ENCODE assay signal across 8 cellular contexts in the genomic region with DNA sequence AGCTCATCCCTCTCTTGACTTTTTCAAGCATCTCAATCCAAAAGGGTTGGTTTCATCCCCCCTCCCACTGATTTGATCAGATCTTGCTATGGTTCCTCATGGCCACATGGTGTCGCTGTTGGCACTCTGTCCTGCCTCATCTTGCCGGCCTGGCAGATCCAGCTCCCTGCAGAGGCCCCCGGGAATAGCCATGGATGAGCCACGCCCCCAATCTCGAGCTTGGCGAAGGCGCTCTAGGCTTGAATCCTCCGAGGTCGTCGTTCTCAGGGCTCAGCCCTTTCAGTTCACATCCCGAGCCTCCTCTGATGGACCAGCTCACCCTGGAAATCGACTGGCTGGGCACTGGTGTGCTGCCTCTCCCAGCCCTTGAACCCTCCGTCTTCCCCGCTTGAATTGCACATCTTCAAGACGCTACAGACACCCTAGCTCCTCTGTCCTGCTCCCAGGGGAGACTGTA.
A peak's percentile ranks its signal among the peaks of the same experiment; 100 is the strongest.
DNase-seq lines count a peak whose midpoint lies in the region; ATAC-seq, FAIRE-seq and TF ChIP-seq lines count a peak whose summit lies in the region.

No MANE protein-coding gene starts in this region.

- H3K27me3 ChIP-seq in mesenchymal stem cell (ENCODE audit: control insufficient read depth in 1 of 2, insufficient read depth in 1 of 2, low read length in 2 of 2), result peaks cover 0 to 42% of the 10 kb centered on the region in 2 experiments

- H2BK15ac ChIP-seq in mesenchymal stem cell (ENCODE audit: low read depth, poor library complexity, severe bottlenecking), result no peak overlapping the region

- no peaks in the 10 kb centered on the region for H3K79me1 ChIP-seq in mesenchymal stem cell (replicated peaks; ENCODE audit: low read length, poor library complexity, severe bottlenecking)

- peaks cover 3% of the 10 kb centered on the region for H3K4me1 ChIP-seq in mesenchymal stem cell (ENCODE audit: control insufficient read depth, insufficient read depth, low read depth, low read length)

- H2AFZ ChIP-seq in mesenchymal stem cell (ENCODE audit: low read depth, low read length), result no peak overlapping the region

- no peak overlapping the region for H3K4ac ChIP-seq in mesenchymal stem cell (ENCODE audit: low read depth in 1 of 2, low read length in 2 of 2)

- no peak overlapping the region for H2BK5ac ChIP-seq in mesenchymal stem cell (ENCODE audit: low read depth, low read length, poor library complexity, severe bottlenecking)

- TF ChIP-seq POLR2A in GM12891 (IDR thresholded peaks at IDR 0.05; ENCODE audit: low read depth, low read length), result no peak

- no peak overlapping the region for H3K23ac ChIP-seq in mesenchymal stem cell (ENCODE audit: low read length in 2 of 2)

- ATAC-seq in GM21529 (IDR thresholded peaks at IDR 0.05; ENCODE audit: unreplicated experiment), result no peak

- H3K14ac ChIP-seq in mesenchymal stem cell (ENCODE audit: low read length in 2 of 2), result no peak overlapping the region

- 12% methylated on average over 15 of the region's 15 CpGs for WGBS in mesenchymal stem cell

- H3K4me3 ChIP-seq in epithelial cell of proximal tubule (ENCODE audit: low read depth, low read length), result no peak overlapping the region
- peak overlapping the region in 1 of 2 experiments; percentile 73 for H3K4me3 ChIP-seq in mesenchymal stem cell (ENCODE audit: insufficient read depth in 1 of 2, low read depth in 1 of 2, low read length in 2 of 2)

- no peak overlapping the region for H4K8ac ChIP-seq in mesenchymal stem cell (ENCODE audit: low read length)

- H3K9ac ChIP-seq in mesenchymal stem cell (ENCODE audit: low read length), result peak overlapping the region; percentile 59

- H2BK120ac ChIP-seq in mesenchymal stem cell (ENCODE audit: low read depth, low read length), result no peak overlapping the region

- TF ChIP-seq CTCF in epithelial cell of proximal tubule (conservative IDR thresholded peaks at IDR 0.05; ENCODE audit: low read depth, low read length), result peak; percentile 79

- H3K36me3 ChIP-seq in mesenchymal stem cell (ENCODE audit: control insufficient read depth in 1 of 2, insufficient read depth in 2 of 2, low read depth in 1 of 2, low read length in 2 of 2), result no peaks in the 10 kb centered on the region

- peak; percentile 78 for FAIRE-seq in GM12891 (lab: Jason Lieb, UNC)

- no peak overlapping the region for H3K4me2 ChIP-seq in mesenchymal stem cell (ENCODE audit: low read length, poor library complexity, severe bottlenecking)

- H3K27ac ChIP-seq in mesenchymal stem cell (ENCODE audit: low read length, poor library complexity, severe bottlenecking), result no peak overlapping the region

- H2BK12ac ChIP-seq in mesenchymal stem cell (ENCODE audit: low read length in 2 of 2), result no peak overlapping the region

- no peak overlapping the region for H3K18ac ChIP-seq in mesenchymal stem cell (ENCODE audit: low read depth in 1 of 2, low read length in 2 of 2)

- H4K91ac ChIP-seq in mesenchymal stem cell (ENCODE audit: low read length), result no peak overlapping the region

- DNase-seq in AG08395 (ENCODE audit: low spot score) (peak; percentile 84), GM12891 (ENCODE audit: insufficient read length, low spot score) (peak; percentile 31), NCI-H128 (lab: John Stamatoyannopoulos, UW; ENCODE audit: unreplicated experiment) (peak; percentile 76), SKM-1 treated with dmso at 0.1 percent for 144 hours (lab: John Stamatoyannopoulos, UW; ENCODE audit: unreplicated experiment) (peak; percentile 10), epithelial cell of proximal tubule (ENCODE audit: low read depth) (no peak), mesenchymal stem cell (peak; percentile 4), superior temporal gyrus (ENCODE audit: extremely low spot score) (peak; percentile 85)

- H2AK5ac ChIP-seq in mesenchymal stem cell (ENCODE audit: low read length, severe bottlenecking), result no peak overlapping the region

- H3K9me3 ChIP-seq in mesenchymal stem cell (ENCODE audit: control insufficient read depth, low read length), result no peaks in the 10 kb centered on the region

TF ChIP-seq in GM12891, 5 proteins besides CTCF, POLR2A, EP300 and RAD21:
- TF ChIP-seq POU2F2 (IDR thresholded peaks at IDR 0.05; ENCODE audit: low read depth, low read length) (0 out of 2 replicates have a peak, but pooled peaks have one; percentile 23), TAF1 (IDR thresholded peaks at IDR 0.05; ENCODE audit: low read depth, low read length) (no peak)
